In genomic region chr7:39313958-39314357, GRCh38 we compare ENCODE assay signal across 26 cellular contexts.
"Had no signal": no experiment of that assay in that cellular context is flagged by ENCODE, and none has a peak within 500 bp of the region (broad histone marks: within the 10 kb centered on the region; RNA-seq: fewer than 3 reads in every experiment).

No MANE protein-coding gene starts in this region.

- ATAC-seq: activated CD8-positive, alpha-beta T cell treated with anti-CD3 and anti-CD28 coated beads, Interleukin-2, amount 10 ng/mL, durations not matched to agents 7 days and 5 days; effector memory CD8-positive, alpha-beta T cell; gastroesophageal sphincter; left ventricle myocardium superior; natural killer cell; stimulated activated effector memory CD8-positive, alpha-beta T cell treated with anti-CD3 and anti-CD28 coated beads, Interleukin-12 subunit alpha, Interleukin-12 subunit beta, amount 100 ng/mL, for 72 hours; stimulated activated naive CD8-positive, alpha-beta T cell treated with anti-CD3 and anti-CD28 coated beads, Interleukin-15, amount 100 ng/mL, for 72 hours had no signal

- H3K27ac ChIP-seq: esophagus squamous epithelium, gastroesophageal sphincter, parathyroid adenoma, right lobe of liver, skin epidermis, tibial nerve had no signal

- H3K36me3 Mint-ChIP-seq: activated naive CD4-positive, alpha-beta T cell treated with anti-CD3 and anti-CD28 coated beads, Interleukin-2, amount 50 U/mL, for 24 hours; brain; natural killer cell; stimulated activated effector memory CD8-positive, alpha-beta T cell treated with anti-CD3 and anti-CD28 coated beads, Interleukin-12 subunit alpha, Interleukin-12 subunit beta, amount 100 ng/mL, for 72 hours had no signal

- H3K27me3 ChIP-seq: right lobe of liver, tibial nerve had no signal

- H3K4me3 Mint-ChIP-seq: activated CD4-positive, alpha-beta T cell treated with anti-CD3 and anti-CD28 coated beads, Interleukin-2, amount 10 ng/mL, durations not matched to agents 24 days and 14 days; activated CD8-positive, alpha-beta T cell treated with anti-CD3 and anti-CD28 coated beads, Interleukin-2, amount 10 ng/mL, durations not matched to agents 7 days and 5 days; activated naive CD4-positive, alpha-beta T cell treated with anti-CD3 and anti-CD28 coated beads, Interleukin-2, amount 50 U/mL, for 24 hours; activated T-helper 1 cell treated with anti-CD3 and anti-CD28 coated beads, Interleukin-12 subunit alpha, Interleukin-12 subunit beta, Interleukin-2, Interleukin-4 antibody, amounts not matched to agents 30 ng/mL and 10 ng/mL and 1 ng/mL, durations not matched to agents 14 hours and 24 hours and 36 hours; brain; effector memory CD8-positive, alpha-beta T cell; natural killer cell; stimulated activated effector memory CD8-positive, alpha-beta T cell treated with anti-CD3 and anti-CD28 coated beads, Interleukin-12 subunit alpha, Interleukin-12 subunit beta, amount 100 ng/mL, for 72 hours; stimulated activated naive CD8-positive, alpha-beta T cell treated with anti-CD3 and anti-CD28 coated beads, Interleukin-15, amount 100 ng/mL, for 72 hours; T-helper 1 cell treated with Interleukin-12 subunit alpha and Interleukin-12 subunit beta and Interleukin-4 antibody, amounts not matched to agents 30 μg/mL and 1 μg/mL, for 36 hours had no signal

- H3K27me3 Mint-ChIP-seq: activated naive CD4-positive, alpha-beta T cell treated with anti-CD3 and anti-CD28 coated beads, Interleukin-2, amount 50 U/mL, for 24 hours; brain had no signal

- H3K4me1 ChIP-seq: esophagus squamous epithelium, gastroesophageal sphincter, parathyroid adenoma, right lobe of liver, tibial nerve had no signal

- H3K4me1 Mint-ChIP-seq: activated CD4-positive, alpha-beta T cell treated with anti-CD3 and anti-CD28 coated beads, Interleukin-2, amount 10 ng/mL, durations not matched to agents 24 days and 14 days; activated naive CD4-positive, alpha-beta T cell treated with anti-CD3 and anti-CD28 coated beads, Interleukin-2, amount 50 U/mL, for 24 hours; natural killer cell; stimulated activated effector memory CD8-positive, alpha-beta T cell treated with anti-CD3 and anti-CD28 coated beads, Interleukin-12 subunit alpha, Interleukin-12 subunit beta, amount 100 ng/mL, for 72 hours; stimulated activated naive CD8-positive, alpha-beta T cell treated with anti-CD3 and anti-CD28 coated beads, Interleukin-15, amount 100 ng/mL, for 72 hours had no signal

- H3K4me3 ChIP-seq: esophagus squamous epithelium, gastroesophageal sphincter, right lobe of liver, skin epidermis, tibial nerve had no signal

- H3K9me3 Mint-ChIP-seq: activated CD4-positive, alpha-beta T cell treated with anti-CD3 and anti-CD28 coated beads, Interleukin-2, amount 10 ng/mL, durations not matched to agents 24 days and 14 days; activated naive CD4-positive, alpha-beta T cell treated with anti-CD3 and anti-CD28 coated beads, Interleukin-2, amount 50 U/mL, for 24 hours; activated T-helper 1 cell treated with anti-CD3 and anti-CD28 coated beads, Interleukin-12 subunit alpha, Interleukin-12 subunit beta, Interleukin-2, Interleukin-4 antibody, amounts not matched to agents 30 ng/mL and 10 ng/mL and 1 ng/mL, durations not matched to agents 14 hours and 24 hours and 36 hours; brain; effector memory CD8-positive, alpha-beta T cell; natural killer cell; stimulated activated effector memory CD8-positive, alpha-beta T cell treated with anti-CD3 and anti-CD28 coated beads, Interleukin-12 subunit alpha, Interleukin-12 subunit beta, amount 100 ng/mL, for 72 hours; stimulated activated naive CD8-positive, alpha-beta T cell treated with anti-CD3 and anti-CD28 coated beads, Interleukin-15, amount 100 ng/mL, for 72 hours; T-helper 1 cell treated with Interleukin-12 subunit alpha and Interleukin-12 subunit beta and Interleukin-4 antibody, amounts not matched to agents 30 μg/mL and 1 μg/mL, for 36 hours had no signal

- H2AFZ ChIP-seq: parathyroid adenoma had no signal

- DNase-seq: activated CD4-positive, alpha-beta T cell treated with anti-CD3 and anti-CD28 coated beads, Interleukin-2, amount 10 ng/mL, durations not matched to agents 24 days and 14 days; activated CD4-positive, CD25-positive, alpha-beta regulatory T cell; activated CD8-positive, alpha-beta T cell treated with anti-CD3 and anti-CD28 coated beads, Interleukin-2, amount 10 ng/mL, durations not matched to agents 7 days and 5 days; activated gamma-delta T cell treated with Interleukin-2 at 50 U/mL for 16 hours; aorta; caudate nucleus; effector memory CD8-positive, alpha-beta T cell; esophagus squamous epithelium; head of caudate nucleus; left ventricle myocardium superior; mammary epithelial cell; midbrain; natural killer cell; nucleus accumbens; stimulated activated CD4-positive, alpha-beta T cell treated with anti-CD3 and anti-CD28 coated beads, Interleukin-2, amount 100 ng/mL, for 24 hours; stimulated activated naive CD8-positive, alpha-beta T cell treated with anti-CD3 and anti-CD28 coated beads, Interleukin-15, amount 100 ng/mL, for 72 hours had no signal

- H3K27ac Mint-ChIP-seq: activated CD4-positive, alpha-beta T cell treated with anti-CD3 and anti-CD28 coated beads, Interleukin-2, amount 10 ng/mL, durations not matched to agents 24 days and 14 days; activated CD8-positive, alpha-beta T cell treated with anti-CD3 and anti-CD28 coated beads, Interleukin-2, amount 10 ng/mL, durations not matched to agents 7 days and 5 days; activated naive CD4-positive, alpha-beta T cell treated with anti-CD3 and anti-CD28 coated beads, Interleukin-2, amount 50 U/mL, for 24 hours; activated T-helper 1 cell treated with anti-CD3 and anti-CD28 coated beads, Interleukin-12 subunit alpha, Interleukin-12 subunit beta, Interleukin-2, Interleukin-4 antibody, amounts not matched to agents 30 ng/mL and 10 ng/mL and 1 ng/mL, durations not matched to agents 14 hours and 24 hours and 36 hours; effector memory CD8-positive, alpha-beta T cell; natural killer cell; stimulated activated effector memory CD8-positive, alpha-beta T cell treated with anti-CD3 and anti-CD28 coated beads, Interleukin-12 subunit alpha, Interleukin-12 subunit beta, amount 100 ng/mL, for 72 hours; stimulated activated naive CD8-positive, alpha-beta T cell treated with anti-CD3 and anti-CD28 coated beads, Interleukin-15, amount 100 ng/mL, for 72 hours; T-helper 1 cell treated with Interleukin-12 subunit alpha and Interleukin-12 subunit beta and Interleukin-4 antibody, amounts not matched to agents 30 μg/mL and 1 μg/mL, for 36 hours had no signal

- H3K79me2 ChIP-seq: parathyroid adenoma had no signal

- H3K9ac ChIP-seq: parathyroid adenoma had no signal

- H3K9me3 ChIP-seq: esophagus squamous epithelium, gastroesophageal sphincter, right lobe of liver, tibial nerve had no signal

- H3K36me3 ChIP-seq: esophagus squamous epithelium, gastroesophageal sphincter, right lobe of liver, tibial nerve had no signal
